Comparison of ENCODE assay signal across 30 cellular contexts in genomic region chr12:125775507-125775906, GRCh38.
"Had no signal": no experiment of that assay in that cellular context is flagged by ENCODE, and none has a peak within 500 bp of the region (broad histone marks: within the 10 kb centered on the region; RNA-seq: fewer than 3 reads in every experiment).

No MANE protein-coding gene starts in this region.

- H3K36me3 Mint-ChIP-seq: natural killer cell; neural progenitor cell; stimulated activated memory B cell treated with anti-CD40 and anti-IgM and Interleukin-4, amounts not matched to agents 10 μg/mL and 1 μg/mL and 100 μg/mL, for 72 hours; type B pancreatic cell had no signal

- H3K27me3 ChIP-seq: neural progenitor cell, ovary, spleen, suprapubic skin, testis, tibial artery, transverse colon, upper lobe of right lung, uterus had no signal

- DNase-seq: natural killer cell; occipital lobe; ovary; posterior cingulate gyrus; psoas muscle; right cardiac atrium; spleen; stimulated activated CD4-positive, alpha-beta T cell treated with anti-CD3 and anti-CD28 coated beads, Interleukin-12 subunit alpha, Interleukin-12 subunit beta, amount 100 ng/mL, for 4 hours; stimulated activated CD4-positive, alpha-beta T cell treated with anti-CD3 and anti-CD28 coated beads, Interleukin-1b, Interleukin-23, amount 100 ng/mL, for 48 hours; stimulated activated CD4-positive, alpha-beta T cell treated with anti-CD3 and anti-CD28 coated beads, Interleukin-4, amount 100 ng/mL, for 1 hour; stimulated activated CD4-positive, alpha-beta T cell treated with anti-CD3 and anti-CD28 coated beads, Interleukin-4, amount 100 ng/mL, for 4 hours; stimulated activated CD8-positive, alpha-beta memory T cell treated with anti-CD3 and anti-CD28 coated beads, Interleukin-4, amount 100 ng/mL, for 48 hours; stimulated activated naive CD4-positive, alpha-beta T cell; stimulated activated naive CD8-positive, alpha-beta T cell treated with anti-CD3 and anti-CD28 coated beads, Interleukin-15, amount 100 ng/mL, for 72 hours; stimulated activated naive CD8-positive, alpha-beta T cell treated with anti-CD3 and anti-CD28 coated beads, Interleukin-15, Interleukin-2, amounts not matched to agents 100 U/mL and 50 U/mL, for 24 hours; substantia nigra; testis; tibial artery; transverse colon; upper lobe of right lung; uterus had no signal

- H3K4me1 ChIP-seq: neural progenitor cell, parathyroid adenoma, psoas muscle, spleen, suprapubic skin, testis, tibial artery, transverse colon, upper lobe of right lung, uterus had no signal

- H3K9me3 Mint-ChIP-seq: natural killer cell; nephron; stimulated activated naive CD8-positive, alpha-beta T cell treated with anti-CD3 and anti-CD28 coated beads, Interleukin-15, amount 100 ng/mL, for 72 hours; type B pancreatic cell had no signal

- H3K4me2 ChIP-seq: neural progenitor cell, smooth muscle cell had no signal

- H3K79me2 ChIP-seq: parathyroid adenoma had no signal

- H3K9ac ChIP-seq: neural progenitor cell, parathyroid adenoma had no signal

- H3K4me3 Mint-ChIP-seq: natural killer cell; nephron; neural progenitor cell; stimulated activated memory B cell treated with anti-CD40 and anti-IgM and Interleukin-4, amounts not matched to agents 10 μg/mL and 1 μg/mL and 100 μg/mL, for 72 hours; stimulated activated naive CD8-positive, alpha-beta T cell treated with anti-CD3 and anti-CD28 coated beads, Interleukin-15, amount 100 ng/mL, for 72 hours; type B pancreatic cell had no signal

- H3K27me3 Mint-ChIP-seq: stimulated activated memory B cell treated with anti-CD40 and anti-IgM and Interleukin-4, amounts not matched to agents 10 μg/mL and 1 μg/mL and 100 μg/mL, for 72 hours; stimulated activated naive CD8-positive, alpha-beta T cell treated with anti-CD3 and anti-CD28 coated beads, Interleukin-15, amount 100 ng/mL, for 72 hours; type B pancreatic cell had no signal

- ATAC-seq: natural killer cell; psoas muscle; right cardiac atrium; sciatic nerve; stimulated activated memory B cell treated with anti-CD40 and anti-IgM and Interleukin-4, amounts not matched to agents 10 μg/mL and 1 μg/mL and 100 μg/mL, for 72 hours; stimulated activated naive CD8-positive, alpha-beta T cell treated with anti-CD3 and anti-CD28 coated beads, Interleukin-15, amount 100 ng/mL, for 72 hours; stimulated activated naive CD8-positive, alpha-beta T cell treated with anti-CD3 and anti-CD28 coated beads, Interleukin-15, Interleukin-2, amounts not matched to agents 100 U/mL and 50 U/mL, for 24 hours; upper lobe of right lung had no signal

- H3K4me3 ChIP-seq: neural progenitor cell, ovary, psoas muscle, skin epidermis, smooth muscle cell, spleen, suprapubic skin, testis, tibial artery, transverse colon, upper lobe of right lung, uterus had no signal

- H3K9me3 ChIP-seq: ovary, psoas muscle, testis, tibial artery, upper lobe of right lung, uterus had no signal

- H2AFZ ChIP-seq: neural progenitor cell, parathyroid adenoma had no signal

- H3K27ac ChIP-seq: neural progenitor cell, ovary, parathyroid adenoma, psoas muscle, skin epidermis, spleen, suprapubic skin, testis, tibial artery, transverse colon, upper lobe of right lung, uterus had no signal

- H3K36me3 ChIP-seq: neural progenitor cell, ovary, spleen, suprapubic skin, tibial artery, transverse colon, upper lobe of right lung, uterus had no signal

- H3K4me1 Mint-ChIP-seq: natural killer cell; nephron; neural progenitor cell; stimulated activated memory B cell treated with anti-CD40 and anti-IgM and Interleukin-4, amounts not matched to agents 10 μg/mL and 1 μg/mL and 100 μg/mL, for 72 hours; stimulated activated naive CD8-positive, alpha-beta T cell treated with anti-CD3 and anti-CD28 coated beads, Interleukin-15, amount 100 ng/mL, for 72 hours had no signal
